8 cellular contexts compared by ENCODE assay signal in the genomic region with DNA sequence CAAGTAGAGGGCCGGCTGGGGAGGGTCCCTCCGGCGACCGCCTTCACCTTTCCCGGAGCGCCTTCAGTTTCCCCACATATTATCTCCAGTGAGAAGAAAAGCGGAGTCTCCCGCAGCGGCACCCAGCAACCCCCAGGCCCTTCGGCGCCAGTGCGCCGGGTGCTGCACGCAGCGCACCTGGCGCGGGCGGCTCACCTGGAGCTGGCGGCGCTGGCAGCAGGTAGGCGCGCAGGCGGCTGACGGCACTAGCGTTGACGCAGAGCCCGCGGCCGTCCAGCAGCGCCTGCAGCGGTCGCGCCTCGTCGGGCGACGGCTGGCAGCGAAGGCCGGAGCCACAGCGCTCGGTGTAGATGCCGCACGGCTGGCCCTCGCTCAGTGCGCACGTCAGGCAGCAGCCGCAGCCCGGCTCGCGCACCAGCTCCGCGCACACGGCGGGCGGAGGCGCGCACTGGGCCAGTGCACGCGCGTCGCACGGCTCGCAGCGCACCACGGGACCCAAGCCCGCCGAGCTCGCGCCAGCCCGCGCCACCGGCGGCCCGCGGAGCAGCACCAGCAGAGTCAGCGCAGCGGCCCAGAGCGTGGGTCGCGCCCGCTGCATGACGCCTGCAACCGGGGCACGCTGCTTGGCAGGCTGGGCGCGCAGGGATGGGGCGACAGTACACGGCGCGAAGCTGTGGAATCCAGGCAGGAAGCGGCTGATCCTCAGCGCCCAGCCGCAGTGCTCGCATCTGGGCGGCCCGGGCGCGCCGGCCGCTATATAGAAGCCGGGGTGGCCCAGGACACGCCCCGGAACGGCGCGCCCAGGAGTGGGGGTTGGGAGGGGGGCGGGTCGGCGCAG. TPM values are rescaled to one million over a fixed set of nuclear protein-coding genes. Genes with fewer than 3 reads are reported as not detected.
DNase-seq lines count a peak whose midpoint lies in the region; ATAC-seq and TF ChIP-seq lines count a peak whose summit lies in the region.

A gene with protein sequence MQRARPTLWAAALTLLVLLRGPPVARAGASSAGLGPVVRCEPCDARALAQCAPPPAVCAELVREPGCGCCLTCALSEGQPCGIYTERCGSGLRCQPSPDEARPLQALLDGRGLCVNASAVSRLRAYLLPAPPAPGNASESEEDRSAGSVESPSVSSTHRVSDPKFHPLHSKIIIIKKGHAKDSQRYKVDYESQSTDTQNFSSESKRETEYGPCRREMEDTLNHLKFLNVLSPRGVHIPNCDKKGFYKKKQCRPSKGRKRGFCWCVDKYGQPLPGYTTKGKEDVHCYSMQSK (minus strand): TSS at position 730 of the 838 bp plus-strand sequence. CDS start 132 bp downstream, at position 598.

- peaks cover 36% of the 10 kb centered on the region for H3K4me1 Mint-ChIP-seq in activated T-cell treated with anti-CD3 and anti-CD28 coated beads, Interleukin-2, amount 50 U/mL, for 24 hours (ENCODE audit: low read depth)
- peaks cover 14 to 20% of the 10 kb centered on the region in 2 donors for H3K4me1 Mint-ChIP-seq in natural killer cell

- peak within 1 kb of the TSS; percentile 60 for H3K4me3 Mint-ChIP-seq in activated T-cell treated with anti-CD3 and anti-CD28 coated beads, Interleukin-2, amount 50 U/mL, for 24 hours
- peak within 1 kb of the TSS; percentile 53 for H3K4me3 Mint-ChIP-seq in natural killer cell

- TF ChIP-seq RAD21 in Ishikawa (IDR thresholded peaks at IDR 0.05; ENCODE audit: low read depth): no peak

- no peaks in the 10 kb centered on the region for H3K9me3 Mint-ChIP-seq in activated T-cell treated with anti-CD3 and anti-CD28 coated beads, Interleukin-2, amount 50 U/mL, for 24 hours
- no peaks in the 10 kb centered on the region for H3K9me3 Mint-ChIP-seq in natural killer cell

- no peaks in the 10 kb centered on the region for H3K36me3 Mint-ChIP-seq in activated T-cell treated with anti-CD3 and anti-CD28 coated beads, Interleukin-2, amount 50 U/mL, for 24 hours (ENCODE audit: low read depth)
- no peaks in the 10 kb centered on the region for H3K36me3 Mint-ChIP-seq in natural killer cell

- peaks cover 80% of the 10 kb centered on the region for H3K27me3 Mint-ChIP-seq in activated T-cell treated with anti-CD3 and anti-CD28 coated beads, Interleukin-2, amount 50 U/mL, for 24 hours
- H3K27me3 Mint-ChIP-seq in natural killer cell (ENCODE audit: low read depth in 2 of 2): peaks cover 41 to 44% of the 10 kb centered on the region in 2 donors

- H3K4me3 ChIP-seq in fibroblast of the aortic adventitia (ENCODE audit: low read depth, low read length): peak within 1 kb of the TSS; percentile 72

- no peak for TF ChIP-seq EP300 in Ishikawa (IDR thresholded peaks at IDR 0.05; ENCODE audit: borderline replicate concordance)

- TF ChIP-seq CTCF in fibroblast of the aortic adventitia (IDR thresholded peaks at IDR 0.05; ENCODE audit: insufficient read depth, low read length) (no peak), natural killer cell (IDR thresholded peaks at IDR 0.05) (no peak)

- ATAC-seq in natural killer cell: peak; percentile 29 to 76 (median 67)
- ATAC-seq in GM21576 (IDR thresholded peaks at IDR 0.05; ENCODE audit: unreplicated experiment): no peak

- intact Hi-C loops in natural killer cell (cut with micrococcal nuclease): no loop called here

- no peak within 1 kb of the TSS for H3K27ac Mint-ChIP-seq in activated T-cell treated with anti-CD3 and anti-CD28 coated beads, Interleukin-2, amount 50 U/mL, for 24 hours
- H3K27ac Mint-ChIP-seq in natural killer cell: peak within 1 kb of the TSS in 1 of 2 donors; percentile 31

- DNase-seq in COLO668 (lab: John Stamatoyannopoulos, UW; ENCODE audit: unreplicated experiment): peak; percentile 96
- DNase-seq in activated T-cell treated with anti-CD3 and anti-CD28 coated beads, Interleukin-2, amount 50 U/mL, for 24 hours: peak; percentile 53
- peak; percentile 57 for DNase-seq in fibroblast of the aortic adventitia (ENCODE audit: low read depth)
- DNase-seq in natural killer cell: no peak
- DNase-seq in HT-29 (ENCODE audit: low spot score): no peak
- DNase-seq in NK-92 treated with Interleukin-12 subunit alpha and Interleukin-12 subunit beta, amount 100 ng/mL, for 24 hours (lab: John Stamatoyannopoulos, UW): no peak

TF ChIP-seq in Ishikawa, 13 proteins besides CTCF, POLR2A, EP300 and RAD21:
- TF ChIP-seq TAF1 (IDR thresholded peaks at IDR 0.05; ENCODE audit: low read depth): no peak; the same call in none of the 2 replicates
- peak; percentile 10; the same call in 1 of the 2 replicates for TF ChIP-seq TCF12 (IDR thresholded peaks at IDR 0.05; ENCODE audit: low read depth)
- TF ChIP-seq, protein P1, sequence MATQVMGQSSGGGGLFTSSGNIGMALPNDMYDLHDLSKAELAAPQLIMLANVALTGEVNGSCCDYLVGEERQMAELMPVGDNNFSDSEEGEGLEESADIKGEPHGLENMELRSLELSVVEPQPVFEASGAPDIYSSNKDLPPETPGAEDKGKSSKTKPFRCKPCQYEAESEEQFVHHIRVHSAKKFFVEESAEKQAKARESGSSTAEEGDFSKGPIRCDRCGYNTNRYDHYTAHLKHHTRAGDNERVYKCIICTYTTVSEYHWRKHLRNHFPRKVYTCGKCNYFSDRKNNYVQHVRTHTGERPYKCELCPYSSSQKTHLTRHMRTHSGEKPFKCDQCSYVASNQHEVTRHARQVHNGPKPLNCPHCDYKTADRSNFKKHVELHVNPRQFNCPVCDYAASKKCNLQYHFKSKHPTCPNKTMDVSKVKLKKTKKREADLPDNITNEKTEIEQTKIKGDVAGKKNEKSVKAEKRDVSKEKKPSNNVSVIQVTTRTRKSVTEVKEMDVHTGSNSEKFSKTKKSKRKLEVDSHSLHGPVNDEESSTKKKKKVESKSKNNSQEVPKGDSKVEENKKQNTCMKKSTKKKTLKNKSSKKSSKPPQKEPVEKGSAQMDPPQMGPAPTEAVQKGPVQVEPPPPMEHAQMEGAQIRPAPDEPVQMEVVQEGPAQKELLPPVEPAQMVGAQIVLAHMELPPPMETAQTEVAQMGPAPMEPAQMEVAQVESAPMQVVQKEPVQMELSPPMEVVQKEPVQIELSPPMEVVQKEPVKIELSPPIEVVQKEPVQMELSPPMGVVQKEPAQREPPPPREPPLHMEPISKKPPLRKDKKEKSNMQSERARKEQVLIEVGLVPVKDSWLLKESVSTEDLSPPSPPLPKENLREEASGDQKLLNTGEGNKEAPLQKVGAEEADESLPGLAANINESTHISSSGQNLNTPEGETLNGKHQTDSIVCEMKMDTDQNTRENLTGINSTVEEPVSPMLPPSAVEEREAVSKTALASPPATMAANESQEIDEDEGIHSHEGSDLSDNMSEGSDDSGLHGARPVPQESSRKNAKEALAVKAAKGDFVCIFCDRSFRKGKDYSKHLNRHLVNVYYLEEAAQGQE (IDR thresholded peaks at IDR 0.05; ENCODE audit: low read depth): no peak
- no peak for TF ChIP-seq CREB1 (IDR thresholded peaks at IDR 0.05; ENCODE audit: low read depth)
- no peak for TF ChIP-seq EGR1 (IDR thresholded peaks at IDR 0.05)
- no peak for TF ChIP-seq CEBPB (IDR thresholded peaks at IDR 0.05)
- TF ChIP-seq, protein P2, sequence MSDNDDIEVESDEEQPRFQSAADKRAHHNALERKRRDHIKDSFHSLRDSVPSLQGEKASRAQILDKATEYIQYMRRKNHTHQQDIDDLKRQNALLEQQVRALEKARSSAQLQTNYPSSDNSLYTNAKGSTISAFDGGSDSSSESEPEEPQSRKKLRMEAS (IDR thresholded peaks at IDR 0.05): peak; percentile 69
- TF ChIP-seq NFIC (IDR thresholded peaks at IDR 0.05): no peak; the same call in 1 of the 2 replicates
- TF ChIP-seq, protein P3, sequence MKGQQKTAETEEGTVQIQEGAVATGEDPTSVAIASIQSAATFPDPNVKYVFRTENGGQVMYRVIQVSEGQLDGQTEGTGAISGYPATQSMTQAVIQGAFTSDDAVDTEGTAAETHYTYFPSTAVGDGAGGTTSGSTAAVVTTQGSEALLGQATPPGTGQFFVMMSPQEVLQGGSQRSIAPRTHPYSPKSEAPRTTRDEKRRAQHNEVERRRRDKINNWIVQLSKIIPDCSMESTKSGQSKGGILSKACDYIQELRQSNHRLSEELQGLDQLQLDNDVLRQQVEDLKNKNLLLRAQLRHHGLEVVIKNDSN (IDR thresholded peaks at IDR 0.05): peak; percentile 4; the same call in 1 of the 2 replicates
- no peak for TF ChIP-seq TEAD4 (IDR thresholded peaks at IDR 0.05)
- TF ChIP-seq YY1 (IDR thresholded peaks at IDR 0.05; ENCODE audit: low read depth): no peak

RNA-seq across cellular contexts. Expression of the gene that starts here (rescaled TPM):
- total RNA-seq in fibroblast of the aortic adventitia (ENCODE audit: low replicate concordance) (287 and 1,278 TPM in 2 replicates), natural killer cell (10 to 100 TPM in 1 of 3 donors, 1 to 10 TPM in 1, under 1 TPM in 1; 0.39 to 10.2 (median 1.2) TPM)
- total RNA-seq in HT-29 (2014; rRNA removed; shearing (Covaris generic)): not detected in 2 replicates

Comparison
In these comparisons a context has a peak if more than half of its experiments do, and no peak if none do; other contexts are left out.
1. RNA of the gene that starts here (total RNA-seq): 287 to 1,278 TPM in fibroblast of the aortic adventitia; 0.39 to 10.2 TPM in natural killer cell and not detected in HT-29; every median in the first group is over 10 times any median in the second.
2. DNase-seq: peak in COLO668 (single experiment), activated T-cell treated with anti-CD3 and anti-CD28 coated beads, Interleukin-2, amount 50 U/mL, for 24 hours (single experiment) and fibroblast of the aortic adventitia (single experiment); none in natural killer cell (single experiment), HT-29 (single experiment) and NK-92 treated with Interleukin-12 subunit alpha and Interleukin-12 subunit beta, amount 100 ng/mL, for 24 hours (single experiment).